ENCODE assay signal across 8 cellular contexts in genomic region chr6:13273931-13274706, GRCh38. TPM values are rescaled to one million over a fixed set of nuclear protein-coding genes. Genes with fewer than 3 reads are reported as not detected.
DNase-seq lines count a peak whose midpoint lies in the region; ATAC-seq and TF ChIP-seq lines count a peak whose summit lies in the region.

No MANE protein-coding gene starts in this region.

- intact Hi-C loops in lower leg skin (cut with DNase I; ENCODE audit: low total_unique reads), result no loop called here

- DNase-seq in activated CD8-positive, alpha-beta memory T cell treated with anti-CD3 and anti-CD28 coated beads for 48 hours (ENCODE audit: low read depth in 2 of 3, low spot score in 2 of 3), result peak; percentile 8 to 27 (median 25)
- peak; percentile 28 to 85 for DNase-seq in lower leg skin (ENCODE audit: low spot score in 2 of 2)
- no peak for DNase-seq in RWPE1 (ENCODE audit: low spot score)
- DNase-seq in COLO668 (lab: John Stamatoyannopoulos, UW; ENCODE audit: unreplicated experiment), result no peak
- no peak for DNase-seq in NCI-H1417 (lab: John Stamatoyannopoulos, UW)

- peak overlapping the region; percentile 84 for H3K4me3 Mint-ChIP-seq in stimulated activated memory B cell treated with anti-CD40 and anti-IgM and Interleukin-4, amounts not matched to agents 10 μg/mL and 1 μg/mL and 100 μg/mL, for 72 hours

- H3K4me1 Mint-ChIP-seq in stimulated activated memory B cell treated with anti-CD40 and anti-IgM and Interleukin-4, amounts not matched to agents 10 μg/mL and 1 μg/mL and 100 μg/mL, for 72 hours, result peaks cover 66% of the 10 kb centered on the region

- H3K27ac Mint-ChIP-seq in stimulated activated memory B cell treated with anti-CD40 and anti-IgM and Interleukin-4, amounts not matched to agents 10 μg/mL and 1 μg/mL and 100 μg/mL, for 72 hours, result peak overlapping the region; percentile 93

- 73 to 76% methylated on average over 21 of the region's 21 CpGs for WGBS in lower leg skin, 2 donors

- peaks cover 28% of the 10 kb centered on the region for H3K36me3 Mint-ChIP-seq in stimulated activated memory B cell treated with anti-CD40 and anti-IgM and Interleukin-4, amounts not matched to agents 10 μg/mL and 1 μg/mL and 100 μg/mL, for 72 hours

- ATAC-seq in GM19395 (IDR thresholded peaks at IDR 0.05; ENCODE audit: unreplicated experiment) (peak; percentile 45), HG03571 (IDR thresholded peaks at IDR 0.05; ENCODE audit: unreplicated experiment) (peak; percentile 38)
- ATAC-seq in stimulated activated memory B cell treated with anti-CD40 and anti-IgM and Interleukin-4, amounts not matched to agents 10 μg/mL and 1 μg/mL and 100 μg/mL, for 72 hours, result peak; percentile 82

- TF ChIP-seq CTCF in lower leg skin (IDR thresholded peaks at IDR 0.05) (no peak), RWPE1 (conservative IDR thresholded peaks at IDR 0.05; ENCODE audit: low read depth) (no peak)

- no peak overlapping the region for H3K27ac ChIP-seq in RWPE1

- CTCF ChIA-PET in RWPE1 (lab: Yijun Ruan, JAX), result interaction anchor here (0.6 kb wide), 2 partner anchors 24 to 40 kb away, joined by 3 to 4 read pairs; no protein-coding TSS in a partner anchor

- POLR2A ChIA-PET in RWPE1 (lab: Yijun Ruan, JAX; ENCODE audit: low non-redundant PET), result no interaction called here

- no peak overlapping the region for H3K4me3 ChIP-seq in lower leg skin (ENCODE audit: low read depth, poor library complexity, severe bottlenecking)

- H3K9me3 Mint-ChIP-seq in stimulated activated memory B cell treated with anti-CD40 and anti-IgM and Interleukin-4, amounts not matched to agents 10 μg/mL and 1 μg/mL and 100 μg/mL, for 72 hours, result no peaks in the 10 kb centered on the region

- no peak for TF ChIP-seq POLR2A in lower leg skin (IDR thresholded peaks at IDR 0.05)

- H3K27me3 Mint-ChIP-seq in stimulated activated memory B cell treated with anti-CD40 and anti-IgM and Interleukin-4, amounts not matched to agents 10 μg/mL and 1 μg/mL and 100 μg/mL, for 72 hours, result no peaks in the 10 kb centered on the region

RNA-seq across cellular contexts. Expression of gene TBC1D7, which starts 54.2 kb away (rescaled TPM):
- total RNA-seq in lower leg skin, result 10 to 100 TPM in 3 of 4 donors, 1 to 10 TPM in 1; 8.2 to 15.7 (median 14.3) TPM

Comparison
In these comparisons a context has a peak if more than half of its experiments do, and no peak if none do; other contexts are left out.
1. DNase-seq: peak in activated CD8-positive, alpha-beta memory T cell treated with anti-CD3 and anti-CD28 coated beads for 48 hours (3 of 3) and lower leg skin (2 of 2); none in RWPE1 (single experiment), COLO668 (single experiment) and NCI-H1417 (0 of 3).
2. Peak in every context shown above with its lines, with median percentiles within 50 percentile points of each other: ATAC-seq.